1 cellular context compared by ENCODE assay signal in the genomic region with DNA sequence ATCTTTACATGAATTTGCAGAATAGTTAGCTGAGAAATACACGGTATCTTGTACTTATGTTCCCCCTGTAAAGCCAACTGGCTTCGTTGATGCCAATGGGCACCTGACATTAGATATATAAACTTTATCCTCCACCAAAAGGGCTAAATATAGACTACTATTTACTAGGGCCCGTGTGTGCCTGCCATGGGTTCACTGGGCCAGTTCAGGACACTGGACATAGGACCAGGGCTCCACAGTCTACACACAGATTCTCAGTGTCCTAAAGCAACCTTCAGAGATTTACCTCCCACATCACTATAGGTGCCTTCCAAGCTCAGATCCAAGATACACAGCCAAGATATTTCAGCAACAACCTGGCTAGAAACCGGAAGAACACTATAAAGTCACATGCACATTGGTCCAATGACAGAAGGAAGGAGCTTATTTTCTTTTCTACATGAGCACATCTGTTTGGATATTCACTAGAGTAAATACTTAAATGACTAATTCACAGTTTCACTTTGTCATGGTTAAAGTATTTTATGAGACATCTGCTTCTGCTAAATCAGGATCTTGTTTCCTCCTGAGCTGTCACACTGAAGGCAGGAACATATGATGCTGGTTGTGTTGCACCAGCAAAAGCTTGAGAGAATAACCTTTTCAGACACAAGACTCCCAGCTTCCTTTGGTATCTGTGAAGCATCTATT.
TF ChIP-seq lines count a peak whose summit lies in the region.

No MANE protein-coding gene starts in this region.

TF ChIP-seq in GM12878, 131 proteins besides CTCF, POLR2A, EP300 and RAD21 (continued from another document):
- TF ChIP-seq, protein P1, sequence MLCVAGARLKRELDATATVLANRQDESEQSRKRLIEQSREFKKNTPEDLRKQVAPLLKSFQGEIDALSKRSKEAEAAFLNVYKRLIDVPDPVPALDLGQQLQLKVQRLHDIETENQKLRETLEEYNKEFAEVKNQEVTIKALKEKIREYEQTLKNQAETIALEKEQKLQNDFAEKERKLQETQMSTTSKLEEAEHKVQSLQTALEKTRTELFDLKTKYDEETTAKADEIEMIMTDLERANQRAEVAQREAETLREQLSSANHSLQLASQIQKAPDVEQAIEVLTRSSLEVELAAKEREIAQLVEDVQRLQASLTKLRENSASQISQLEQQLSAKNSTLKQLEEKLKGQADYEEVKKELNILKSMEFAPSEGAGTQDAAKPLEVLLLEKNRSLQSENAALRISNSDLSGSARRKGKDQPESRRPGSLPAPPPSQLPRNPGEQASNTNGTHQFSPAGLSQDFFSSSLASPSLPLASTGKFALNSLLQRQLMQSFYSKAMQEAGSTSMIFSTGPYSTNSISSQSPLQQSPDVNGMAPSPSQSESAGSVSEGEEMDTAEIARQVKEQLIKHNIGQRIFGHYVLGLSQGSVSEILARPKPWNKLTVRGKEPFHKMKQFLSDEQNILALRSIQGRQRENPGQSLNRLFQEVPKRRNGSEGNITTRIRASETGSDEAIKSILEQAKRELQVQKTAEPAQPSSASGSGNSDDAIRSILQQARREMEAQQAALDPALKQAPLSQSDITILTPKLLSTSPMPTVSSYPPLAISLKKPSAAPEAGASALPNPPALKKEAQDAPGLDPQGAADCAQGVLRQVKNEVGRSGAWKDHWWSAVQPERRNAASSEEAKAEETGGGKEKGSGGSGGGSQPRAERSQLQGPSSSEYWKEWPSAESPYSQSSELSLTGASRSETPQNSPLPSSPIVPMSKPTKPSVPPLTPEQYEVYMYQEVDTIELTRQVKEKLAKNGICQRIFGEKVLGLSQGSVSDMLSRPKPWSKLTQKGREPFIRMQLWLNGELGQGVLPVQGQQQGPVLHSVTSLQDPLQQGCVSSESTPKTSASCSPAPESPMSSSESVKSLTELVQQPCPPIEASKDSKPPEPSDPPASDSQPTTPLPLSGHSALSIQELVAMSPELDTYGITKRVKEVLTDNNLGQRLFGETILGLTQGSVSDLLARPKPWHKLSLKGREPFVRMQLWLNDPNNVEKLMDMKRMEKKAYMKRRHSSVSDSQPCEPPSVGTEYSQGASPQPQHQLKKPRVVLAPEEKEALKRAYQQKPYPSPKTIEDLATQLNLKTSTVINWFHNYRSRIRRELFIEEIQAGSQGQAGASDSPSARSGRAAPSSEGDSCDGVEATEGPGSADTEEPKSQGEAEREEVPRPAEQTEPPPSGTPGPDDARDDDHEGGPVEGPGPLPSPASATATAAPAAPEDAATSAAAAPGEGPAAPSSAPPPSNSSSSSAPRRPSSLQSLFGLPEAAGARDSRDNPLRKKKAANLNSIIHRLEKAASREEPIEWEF (IDR thresholded peaks at IDR 0.05; ENCODE audit: insufficient replicate concordance, low read depth, low read length) = no peak
- TF ChIP-seq, protein P2, sequence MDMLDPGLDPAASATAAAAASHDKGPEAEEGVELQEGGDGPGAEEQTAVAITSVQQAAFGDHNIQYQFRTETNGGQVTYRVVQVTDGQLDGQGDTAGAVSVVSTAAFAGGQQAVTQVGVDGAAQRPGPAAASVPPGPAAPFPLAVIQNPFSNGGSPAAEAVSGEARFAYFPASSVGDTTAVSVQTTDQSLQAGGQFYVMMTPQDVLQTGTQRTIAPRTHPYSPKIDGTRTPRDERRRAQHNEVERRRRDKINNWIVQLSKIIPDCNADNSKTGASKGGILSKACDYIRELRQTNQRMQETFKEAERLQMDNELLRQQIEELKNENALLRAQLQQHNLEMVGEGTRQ (IDR thresholded peaks at IDR 0.05; ENCODE audit: borderline replicate concordance, low read depth, low read length) = peak; percentile 21; the same call in 1 of the 2 replicates
- TF ChIP-seq TAF1 (IDR thresholded peaks at IDR 0.05; ENCODE audit: borderline replicate concordance, low read depth, low read length) (no peak), TCF12 (IDR thresholded peaks at IDR 0.05; ENCODE audit: low read depth, low read length) (peak; percentile 45; the same call in 1 of the 2 replicates)
- TF ChIP-seq, protein P3, sequence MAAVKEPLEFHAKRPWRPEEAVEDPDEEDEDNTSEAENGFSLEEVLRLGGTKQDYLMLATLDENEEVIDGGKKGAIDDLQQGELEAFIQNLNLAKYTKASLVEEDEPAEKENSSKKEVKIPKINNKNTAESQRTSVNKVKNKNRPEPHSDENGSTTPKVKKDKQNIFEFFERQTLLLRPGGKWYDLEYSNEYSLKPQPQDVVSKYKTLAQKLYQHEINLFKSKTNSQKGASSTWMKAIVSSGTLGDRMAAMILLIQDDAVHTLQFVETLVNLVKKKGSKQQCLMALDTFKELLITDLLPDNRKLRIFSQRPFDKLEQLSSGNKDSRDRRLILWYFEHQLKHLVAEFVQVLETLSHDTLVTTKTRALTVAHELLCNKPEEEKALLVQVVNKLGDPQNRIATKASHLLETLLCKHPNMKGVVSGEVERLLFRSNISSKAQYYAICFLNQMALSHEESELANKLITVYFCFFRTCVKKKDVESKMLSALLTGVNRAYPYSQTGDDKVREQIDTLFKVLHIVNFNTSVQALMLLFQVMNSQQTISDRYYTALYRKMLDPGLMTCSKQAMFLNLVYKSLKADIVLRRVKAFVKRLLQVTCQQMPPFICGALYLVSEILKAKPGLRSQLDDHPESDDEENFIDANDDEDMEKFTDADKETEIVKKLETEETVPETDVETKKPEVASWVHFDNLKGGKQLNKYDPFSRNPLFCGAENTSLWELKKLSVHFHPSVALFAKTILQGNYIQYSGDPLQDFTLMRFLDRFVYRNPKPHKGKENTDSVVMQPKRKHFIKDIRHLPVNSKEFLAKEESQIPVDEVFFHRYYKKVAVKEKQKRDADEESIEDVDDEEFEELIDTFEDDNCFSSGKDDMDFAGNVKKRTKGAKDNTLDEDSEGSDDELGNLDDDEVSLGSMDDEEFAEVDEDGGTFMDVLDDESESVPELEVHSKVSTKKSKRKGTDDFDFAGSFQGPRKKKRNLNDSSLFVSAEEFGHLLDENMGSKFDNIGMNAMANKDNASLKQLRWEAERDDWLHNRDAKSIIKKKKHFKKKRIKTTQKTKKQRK (IDR thresholded peaks at IDR 0.05; ENCODE audit: low read depth, low read length) = no peak
